In genomic region chr10:101291254-101292193, GRCh38 we compare ENCODE assay signal across 9 cellular contexts.
DNase-seq lines count a peak whose midpoint lies in the region; ATAC-seq lines count a peak whose summit lies in the region.
"Had no signal": no experiment of that assay in that cellular context is flagged by ENCODE, and none has a peak within 500 bp of the region (broad histone marks: within the 10 kb centered on the region; RNA-seq: fewer than 3 reads in every experiment).

No MANE protein-coding gene starts in this region.

- DNase-seq in NCI-H2196 (lab: John Stamatoyannopoulos, UW; ENCODE audit: unreplicated experiment) (peak; percentile 53), NCI-H2196 treated with DMSO at 0.1 percent for 48 hours (lab: John Stamatoyannopoulos, UW; ENCODE audit: unreplicated experiment) (no peak), NCI-H345 (lab: John Stamatoyannopoulos, UW) (peak; percentile 43)
- peak; percentile 29 to 31 for DNase-seq in activated CD4-positive, alpha-beta T cell treated with anti-CD3 and anti-CD28 coated beads, Interleukin-2, amount 50 U/mL, for 4 hours
- DNase-seq in stimulated activated CD8-positive, alpha-beta memory T cell treated with anti-CD3 and anti-CD28 coated beads, Interleukin-4, amount 100 ng/mL, for 48 hours = peak; percentile 76
- DNase-seq: DND-41 had no signal

- no peak overlapping the region for H3K9ac ChIP-seq in duodenal mucosa (ENCODE audit: low read depth in 1 of 2, low read length in 2 of 2)

- peaks cover 67 to 76% of the 10 kb centered on the region in 2 donors for H3K27me3 ChIP-seq in duodenal mucosa (ENCODE audit: control insufficient read depth in 1 of 2, insufficient read depth in 2 of 2, low read length in 2 of 2)

- H3K4me1 ChIP-seq in duodenal mucosa (ENCODE audit: control insufficient read depth in 1 of 2, insufficient read depth in 2 of 2, low read length in 2 of 2) (peaks cover 0 to 5% of the 10 kb centered on the region in 2 donors), mesodermal cell (ENCODE audit: control insufficient read depth, insufficient read depth, low read length, poor library complexity, severe bottlenecking) (no peaks in the 10 kb centered on the region)

- no peak for ATAC-seq in HG02588 (IDR thresholded peaks at IDR 0.05; ENCODE audit: unreplicated experiment)

- WGBS in mesodermal cell (ENCODE audit: insufficient coverage in 2 of 2), 2 experiments = 2 to 3% methylated on average over 47 to 51 of the region's 70 CpGs

- H3K4me3 ChIP-seq in duodenal mucosa (ENCODE audit: low read depth in 1 of 2, low read length in 2 of 2) = peak overlapping the region; percentile 51 to 61
- H3K4me3 ChIP-seq in mesodermal cell (ENCODE audit: extremely low read depth, insufficient read depth, low read length, poor library complexity, severe bottlenecking) = peak overlapping the region; percentile 56

- H3K9me3 ChIP-seq in duodenal mucosa (ENCODE audit: control insufficient read depth in 1 of 2, low read length in 2 of 2) = no peaks in the 10 kb centered on the region
- H3K9me3 ChIP-seq in mesodermal cell (ENCODE audit: control insufficient read depth, low read length) = no peaks in the 10 kb centered on the region

- H3K36me3 ChIP-seq in duodenal mucosa (ENCODE audit: control insufficient read depth in 1 of 2, insufficient read depth in 2 of 2, low read length in 2 of 2) = no peaks in the 10 kb centered on the region
- no peaks in the 10 kb centered on the region for H3K36me3 ChIP-seq in mesodermal cell (ENCODE audit: control insufficient read depth, insufficient read depth, low read length)

- H3K27ac ChIP-seq in duodenal mucosa (ENCODE audit: low read depth, low read length) = no peak overlapping the region
- no peak overlapping the region for H3K27ac ChIP-seq in mesodermal cell (ENCODE audit: low read depth, low read length, severe bottlenecking)
